In genomic region chr14:92938235-92938875, GRCh38 we compare ENCODE assay signal across 25 cellular contexts. TPM values are rescaled to one million over a fixed set of nuclear protein-coding genes. Genes with fewer than 3 reads are reported as not detected.
DNase-seq lines count a peak whose midpoint lies in the region; TF ChIP-seq lines count a peak whose summit lies in the region.
"Had no signal": no experiment of that assay in that cellular context is flagged by ENCODE, and none has a peak within 500 bp of the region (broad histone marks: within the 10 kb centered on the region; RNA-seq: fewer than 3 reads in every experiment).

No MANE protein-coding gene starts in this region.

- H3K9me3 ChIP-seq in prostate gland (no peaks in the 10 kb centered on the region), suprapubic skin (no peaks in the 10 kb centered on the region)
- H3K9me3 ChIP-seq: breast epithelium, uterus had no signal

- H3K27ac ChIP-seq in brain microvascular endothelial cell = no peak overlapping the region
- no peak overlapping the region for H3K27ac ChIP-seq in prostate gland
- no peak overlapping the region for H3K27ac ChIP-seq in suprapubic skin
- H3K27ac ChIP-seq: breast epithelium, uterus had no signal

- no peak for TF ChIP-seq POLR2A in prostate gland (IDR thresholded peaks at IDR 0.05)
- no peak for TF ChIP-seq POLR2A in suprapubic skin (IDR thresholded peaks at IDR 0.05)

- no peak for TF ChIP-seq EP300 in suprapubic skin (IDR thresholded peaks at IDR 0.05)

- no peak overlapping the region for H3K4me3 ChIP-seq in brain microvascular endothelial cell (ENCODE audit: low read depth, low read length)
- H3K4me3 ChIP-seq in prostate gland = no peak overlapping the region
- H3K4me3 ChIP-seq in suprapubic skin = no peak overlapping the region
- H3K4me3 ChIP-seq: breast epithelium, uterus had no signal

- TF ChIP-seq CTCF in brain microvascular endothelial cell (IDR thresholded peaks at IDR 0.05; ENCODE audit: low read depth, low read length, missing control alignments) = peak; percentile 22
- TF ChIP-seq CTCF in prostate gland (IDR thresholded peaks at IDR 0.05) = no peak
- TF ChIP-seq CTCF in suprapubic skin (IDR thresholded peaks at IDR 0.05) = no peak

- 60% methylated on average over 9 of the region's 9 CpGs for WGBS in prostate gland
- 58% methylated on average over 2 of the region's 9 CpGs for WGBS in suprapubic skin

- in situ Hi-C loops in brain microvascular endothelial cell (cut with HindIII; ENCODE audit: low pct_ligation_motif_present, low sequenced_read_pairs) = loop anchor here (25.0 kb wide), 1 partner anchor 199 kb away; no protein-coding TSS in a partner anchor

- H3K27me3 ChIP-seq in brain microvascular endothelial cell (replicated peaks) (no peaks in the 10 kb centered on the region), prostate gland (replicated peaks; ENCODE audit: insufficient read depth) (no peaks in the 10 kb centered on the region), suprapubic skin (no peaks in the 10 kb centered on the region)
- H3K27me3 ChIP-seq: breast epithelium, uterus had no signal

- DNase-seq in NCI-H1417 (lab: John Stamatoyannopoulos, UW) = peak; percentile 23 to 89 (median 54)
- no peak for DNase-seq in NCI-H1417 treated with DMSO at 0.1 percent for 48 hours (lab: John Stamatoyannopoulos, UW)
- DNase-seq in NCI-H345 (lab: John Stamatoyannopoulos, UW) = peak; percentile 52
- no peak for DNase-seq in brain microvascular endothelial cell
- peak; percentile 63 for DNase-seq in prostate gland (ENCODE audit: low spot score)
- DNase-seq in ureter (ENCODE audit: low spot score) = no peak
- DNase-seq in glomerular visceral epithelial cell (ENCODE audit: extremely low spot score) = no peak
- DNase-seq in suprapubic skin (ENCODE audit: low spot score in 2 of 2) = no peak
- DNase-seq: activated CD4-positive, alpha-beta T cell treated with anti-CD3 and anti-CD28 coated beads, Interleukin-2, amount 10 ng/mL, durations not matched to agents 24 days and 14 days; activated CD8-positive, alpha-beta memory T cell treated with anti-CD3 and anti-CD28 coated beads, Interleukin-2, amount 50 U/mL, for 4 hours; activated effector memory CD4-positive, alpha-beta T cell treated with Interleukin-2 at 50 U/mL for 16 hours; cortex of kidney; GDM1; midbrain; MM.1S; NCI-H2029; NCI-H748 treated with DMSO at 0.1 percent for 48 hours; SIG-M5; stimulated activated CD4-positive, alpha-beta T cell treated with anti-CD3 and anti-CD28 coated beads, Interleukin-12 subunit alpha, Interleukin-12 subunit beta, amount 100 ng/mL, for 4 hours; T-helper 1 cell; uterus had no signal

- no peaks in the 10 kb centered on the region for H3K4me1 ChIP-seq in prostate gland (replicated peaks)
- peaks cover 13% of the 10 kb centered on the region for H3K4me1 ChIP-seq in suprapubic skin
- H3K4me1 ChIP-seq: breast epithelium, uterus had no signal

- no peaks in the 10 kb centered on the region for H3K36me3 ChIP-seq in brain microvascular endothelial cell (replicated peaks)
- no peaks in the 10 kb centered on the region for H3K36me3 ChIP-seq in prostate gland
- peaks cover 18% of the 10 kb centered on the region for H3K36me3 ChIP-seq in suprapubic skin
- H3K36me3 ChIP-seq: breast epithelium, uterus had no signal

- intact Hi-C loops in prostate gland (cut with DNase I) = no loop called here

RNA-seq across cellular contexts. Expression of gene CHGA, which starts 15.4 kb away (rescaled TPM):
- total RNA-seq in prostate gland (10 to 100 TPM; 40.5 to 55.7 TPM), ureter (not detected), suprapubic skin (under 1 TPM in 1 of 4 donors, not detected in 3; 0.55 TPM)
- total RNA-seq: A172; activated CD4-positive, alpha-beta T cell treated with anti-CD3 and anti-CD28 coated beads, Interleukin-2, amount 10 ng/mL, durations not matched to agents 24 days and 14 days; endothelial cell of umbilical vein; renal cortical epithelial cell had no signal

Comparison
In these comparisons a context has a peak if more than half of its experiments do, and no peak if none do; other contexts are left out.
1. DNase-seq: peak in NCI-H1417 (3 of 3), NCI-H345 (single experiment) and prostate gland (single experiment); none in NCI-H1417 treated with DMSO at 0.1 percent for 48 hours (single experiment), brain microvascular endothelial cell (single experiment), ureter (single experiment), glomerular visceral epithelial cell (single experiment) and suprapubic skin (0 of 2).
2. RNA of gene CHGA, which starts 15.4 kb away (total RNA-seq): 40.5 to 55.7 TPM in prostate gland; 0.55 TPM in suprapubic skin and not detected in ureter (single experiment); every median in the first group is over 10 times any median in the second.